In the genomic region with DNA sequence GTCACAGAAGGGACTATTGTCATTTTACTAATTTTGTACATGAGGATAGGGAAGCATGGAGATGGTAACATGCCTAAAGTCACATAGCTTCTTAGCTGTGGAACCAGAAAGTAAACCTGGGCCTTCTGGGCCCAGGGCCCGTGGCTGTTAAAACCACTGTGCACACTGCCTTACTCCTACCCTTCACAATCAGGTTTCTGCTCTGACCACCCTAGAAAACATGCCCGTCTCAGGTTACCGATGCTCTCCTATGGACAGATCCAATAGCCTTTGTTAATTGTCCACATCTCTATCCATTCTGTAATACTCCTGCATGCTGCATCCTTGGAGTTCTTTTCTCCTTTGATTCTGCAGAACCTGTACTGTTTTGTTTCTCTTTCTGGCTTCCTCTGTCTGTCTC, we compare ENCODE assay signal across 19 cellular contexts.
DNase-seq lines count a peak whose midpoint lies in the region; ATAC-seq and TF ChIP-seq lines count a peak whose summit lies in the region.
"Had no signal": no experiment of that assay in that cellular context is flagged by ENCODE, and none has a peak within 500 bp of the region (broad histone marks: within the 10 kb centered on the region; RNA-seq: fewer than 3 reads in every experiment).

No MANE protein-coding gene starts in this region.

- H3K79me2 ChIP-seq in fibroblast of lung (ENCODE audit: control insufficient read depth, insufficient read depth, low read length) = no peaks in the 10 kb centered on the region
- no peaks in the 10 kb centered on the region for H3K79me2 ChIP-seq in osteoblast (ENCODE audit: insufficient read depth, low read length)

- no peak overlapping the region for H4K5ac ChIP-seq in IMR-90 (ENCODE audit: low read depth, low read length)

- dilution Hi-C loops in IMR-90 (cut with HindIII; ENCODE audit: low sequenced_read_pairs, unreplicated experiment) = no loop called here

- no TSS peak for BruUV-seq in IMR-90 (replicated peaks; lab: Mats Ljungman, UMichigan)

- no peaks in the 10 kb centered on the region for H3K9me3 ChIP-seq in IMR-90 (ENCODE audit: control insufficient read depth, insufficient read depth, low read length)
- H3K9me3 ChIP-seq in fibroblast of lung (ENCODE audit: control insufficient read depth, insufficient read depth, low read depth, low read length) = no peaks in the 10 kb centered on the region
- H3K9me3 ChIP-seq in osteoblast (ENCODE audit: low read depth, low read length) = no peaks in the 10 kb centered on the region
- peaks cover 0 to 2% of the 10 kb centered on the region in 2 donors for H3K9me3 ChIP-seq in right atrium auricular region
- no peaks in the 10 kb centered on the region for H3K9me3 ChIP-seq in colonic mucosa
- H3K9me3 ChIP-seq: Caco-2 had no signal

- CTCF ChIA-PET in IMR-90 (lab: Yijun Ruan, JAX) = interaction anchor here (1.9 kb wide), 1 partner anchor 79 kb away, joined by 7 read pairs; a partner anchor contains a TSS

- H4K20me1 ChIP-seq in IMR-90 (ENCODE audit: insufficient read depth, low read length) (no peaks in the 10 kb centered on the region), fibroblast of lung (ENCODE audit: control insufficient read depth, extremely low read depth, insufficient read depth, low read length) (no peaks in the 10 kb centered on the region), osteoblast (ENCODE audit: insufficient read depth, low read length) (no peaks in the 10 kb centered on the region)

- H3K27me3 ChIP-seq in IMR-90 (ENCODE audit: control insufficient read depth, insufficient read depth, low read length) = no peaks in the 10 kb centered on the region
- H3K27me3 ChIP-seq in fibroblast of lung (ENCODE audit: control insufficient read depth, insufficient read depth, low read length) = no peaks in the 10 kb centered on the region
- H3K27me3 ChIP-seq in osteoblast (ENCODE audit: insufficient read depth, low read length) = no peaks in the 10 kb centered on the region
- H3K27me3 ChIP-seq in right atrium auricular region = no peaks in the 10 kb centered on the region
- H3K27me3 ChIP-seq in colonic mucosa = no peaks in the 10 kb centered on the region

- peak overlapping the region; percentile 84 for H2BK120ac ChIP-seq in IMR-90 (ENCODE audit: low read depth, low read length)

- H3K4me1 ChIP-seq in IMR-90 (ENCODE audit: control insufficient read depth, insufficient read depth, low read length) = peaks cover 5% of the 10 kb centered on the region
- H3K4me1 ChIP-seq in fibroblast of lung (ENCODE audit: control insufficient read depth, extremely low read depth, insufficient read depth, low read length) = peaks cover 17% of the 10 kb centered on the region
- peaks cover 21% of the 10 kb centered on the region for H3K4me1 ChIP-seq in osteoblast (ENCODE audit: insufficient read depth, low read length)
- no peaks in the 10 kb centered on the region for H3K4me1 ChIP-seq in right atrium auricular region
- H3K4me1 ChIP-seq in colonic mucosa = no peaks in the 10 kb centered on the region
- H3K4me1 ChIP-seq: Caco-2 had no signal

- no peak for TF ChIP-seq POLR2A in IMR-90 (IDR thresholded peaks at IDR 0.05; ENCODE audit: low read depth, low read length)

- POLR2A ChIA-PET in IMR-90 (lab: Charles Lee; ENCODE audit: unreplicated experiment) = no interaction called here

- in situ Hi-C loops in IMR-90 (cut with MboI; ENCODE audit: low sequenced_read_pairs) = no loop called here

- no peaks in the 10 kb centered on the region for H3K36me3 ChIP-seq in IMR-90 (ENCODE audit: control insufficient read depth, insufficient read depth, low read length)
- no peaks in the 10 kb centered on the region for H3K36me3 ChIP-seq in fibroblast of lung (ENCODE audit: control insufficient read depth, insufficient read depth, low read length)
- no peaks in the 10 kb centered on the region for H3K36me3 ChIP-seq in osteoblast (ENCODE audit: insufficient read depth, low read length)
- H3K36me3 ChIP-seq in right atrium auricular region = no peaks in the 10 kb centered on the region
- no peaks in the 10 kb centered on the region for H3K36me3 ChIP-seq in colonic mucosa

- no peak overlapping the region for H2BK5ac ChIP-seq in IMR-90 (ENCODE audit: low read depth, low read length, poor library complexity, severe bottlenecking)

- DNase-seq in ELF-1 (ENCODE audit: low read depth, low spot score) (peak; percentile 8), IMR-90 (no peak), fibroblast of lung (ENCODE audit: low read depth in 2 of 2) (no peak), osteoblast (ENCODE audit: insufficient read length, low spot score, missing footprints) (peak; percentile 30), right atrium auricular region (ENCODE audit: low spot score) (no peak), colonic mucosa (no peak), HuH-7.5 (ENCODE audit: low spot score) (no peak)
- DNase-seq: AML-193; Caco-2; CD4-positive, alpha-beta T cell; DMS153; DMS79; GF-D8; GOT3; H7; HFFc6 had no signal

- WGBS in IMR-90 (ENCODE audit: extremely low coverage in 2 of 2, insufficient read length in 1 of 2), 2 experiments = 100% methylated on average over 3 of the region's 3 CpGs; no CpG with 5 or more reads in 1 of the 2 experiments

- H3K27ac ChIP-seq in IMR-90 (ENCODE audit: insufficient read depth, low read length) (no peak overlapping the region), fibroblast of lung (ENCODE audit: insufficient read depth, low read length) (peak overlapping the region; percentile 40), osteoblast (ENCODE audit: low read depth, low read length) (no peak overlapping the region), right atrium auricular region (no peak overlapping the region), colonic mucosa (no peak overlapping the region)
- H3K27ac ChIP-seq: C4-2B had no signal

- H3K4me2 ChIP-seq in IMR-90 (ENCODE audit: low read depth, low read length) = no peak overlapping the region
- H3K4me2 ChIP-seq in fibroblast of lung (ENCODE audit: extremely low read depth, insufficient read depth, low read length) = no peak overlapping the region
- H3K4me2 ChIP-seq in osteoblast (ENCODE audit: insufficient read depth, low read length) = no peak overlapping the region

- intact Hi-C loops in IMR-90 (cut with micrococcal nuclease) (no loop called here), colonic mucosa (cut with DNase I) (no loop called here)

- H2BK20ac ChIP-seq in IMR-90 (ENCODE audit: low read depth, low read length) = peak overlapping the region; percentile 79

- H3K18ac ChIP-seq in IMR-90 (ENCODE audit: low read depth, low read length) = no peak overlapping the region

- H4K91ac ChIP-seq in IMR-90 (ENCODE audit: insufficient read depth, low read depth, low read length) = peak overlapping the region; percentile 70; the same call in 1 of the 2 replicates

- ATAC-seq in IMR-90 (ENCODE audit: low read depth) = no peak
- ATAC-seq: HCT116, HepG2 had no signal

- TF ChIP-seq RAD21 in IMR-90 (IDR thresholded peaks at IDR 0.05; ENCODE audit: low read length) = no peak

- no peaks in the 10 kb centered on the region for H3K9me1 ChIP-seq in IMR-90 (ENCODE audit: insufficient read depth, low read length)

- H3K4ac ChIP-seq in IMR-90 (ENCODE audit: low read depth, low read length) = peak overlapping the region; percentile 52

- no peak overlapping the region for H3K56ac ChIP-seq in IMR-90 (ENCODE audit: extremely low read depth, insufficient read depth, low read length)

- H4K8ac ChIP-seq in IMR-90 (ENCODE audit: low read depth in 2 of 2, low read length in 2 of 2) = 0 out of 4 replicates have a peak overlapping the region, but pooled peaks have one; percentile 44 to 57

- H3K9ac ChIP-seq in IMR-90 (ENCODE audit: low read depth, low read length) = no peak overlapping the region
- no peak overlapping the region for H3K9ac ChIP-seq in fibroblast of lung (ENCODE audit: insufficient read depth, low read length)
- H3K9ac ChIP-seq in colonic mucosa (ENCODE audit: low read depth in 2 of 2, low read length in 2 of 2) = no peak overlapping the region

- no peak overlapping the region for H2AFZ ChIP-seq in IMR-90 (replicated peaks; ENCODE audit: low read length, poor library complexity)
- H2AFZ ChIP-seq in fibroblast of lung (ENCODE audit: low read length) = no peak overlapping the region
- H2AFZ ChIP-seq in osteoblast (ENCODE audit: low read length) = no peak overlapping the region

- H3K23ac ChIP-seq in IMR-90 (ENCODE audit: low read depth, low read length) = peak overlapping the region; percentile 54; the same call in 1 of the 2 replicates

- no peak overlapping the region for H3K14ac ChIP-seq in IMR-90 (replicated peaks; ENCODE audit: low read depth, low read length)

- H2BK15ac ChIP-seq in IMR-90 (ENCODE audit: low read depth, low read length) = peak overlapping the region; percentile 23; the same call in 2 of the 3 replicates

- H3K4me3 ChIP-seq in IMR-90 (ENCODE audit: insufficient read depth, low read depth, low read length) = no peak overlapping the region
- no peak overlapping the region for H3K4me3 ChIP-seq in fibroblast of lung (replicated peaks in 1 of 4; ENCODE audit: control extremely low read depth in 1 of 4, insufficient read depth in 1 of 4, low read depth in 3 of 4, low read length in 4 of 4)
- no peak overlapping the region for H3K4me3 ChIP-seq in osteoblast (ENCODE audit: insufficient read depth, low read length)
- no peak overlapping the region for H3K4me3 ChIP-seq in right atrium auricular region
- no peak overlapping the region for H3K4me3 ChIP-seq in colonic mucosa

- no peak for TF ChIP-seq CTCF in IMR-90 (conservative IDR thresholded peaks at IDR 0.05; ENCODE audit: low read depth, low read length)
- TF ChIP-seq CTCF in fibroblast of lung (conservative IDR thresholded peaks at IDR 0.05 in 1 of 2, IDR thresholded peaks at IDR 0.05 in 1 of 2; ENCODE audit: low read depth in 1 of 2, low read length in 2 of 2) = no peak
- TF ChIP-seq CTCF in osteoblast (IDR thresholded peaks at IDR 0.05; ENCODE audit: extremely low read depth, low read depth, low read length) = no peak
- TF ChIP-seq CTCF in right atrium auricular region (IDR thresholded peaks at IDR 0.05) = no peak
- no peak for TF ChIP-seq CTCF in colonic mucosa (IDR thresholded peaks at IDR 0.05)

- H3K79me1 ChIP-seq in IMR-90 (ENCODE audit: low read depth in 1 of 2, low read length in 2 of 2) = no peaks in the 10 kb centered on the region

- H2AK5ac ChIP-seq in IMR-90 (ENCODE audit: low read depth, low read length) = peak overlapping the region; percentile 70; the same call in 1 of the 2 replicates

- no peak overlapping the region for H2AK9ac ChIP-seq in IMR-90 (replicated peaks; ENCODE audit: low read depth, low read length, poor library complexity)

TF ChIP-seq in IMR-90, 13 proteins besides CTCF, POLR2A, EP300 and RAD21 (continues in another document):
- no peak for TF ChIP-seq MAFK (IDR thresholded peaks at IDR 0.05; ENCODE audit: low read depth, low read length)
- TF ChIP-seq, protein P1, sequence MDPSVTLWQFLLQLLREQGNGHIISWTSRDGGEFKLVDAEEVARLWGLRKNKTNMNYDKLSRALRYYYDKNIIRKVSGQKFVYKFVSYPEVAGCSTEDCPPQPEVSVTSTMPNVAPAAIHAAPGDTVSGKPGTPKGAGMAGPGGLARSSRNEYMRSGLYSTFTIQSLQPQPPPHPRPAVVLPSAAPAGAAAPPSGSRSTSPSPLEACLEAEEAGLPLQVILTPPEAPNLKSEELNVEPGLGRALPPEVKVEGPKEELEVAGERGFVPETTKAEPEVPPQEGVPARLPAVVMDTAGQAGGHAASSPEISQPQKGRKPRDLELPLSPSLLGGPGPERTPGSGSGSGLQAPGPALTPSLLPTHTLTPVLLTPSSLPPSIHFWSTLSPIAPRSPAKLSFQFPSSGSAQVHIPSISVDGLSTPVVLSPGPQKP (IDR thresholded peaks at IDR 0.05; ENCODE audit: borderline replicate concordance, low read depth, low read length) = no peak

Comparison
In these comparisons a context has a peak if more than half of its experiments do, and no peak if none do; other contexts are left out.
1. DNase-seq: peak in ELF-1 (single experiment) and osteoblast (single experiment); none in IMR-90 (single experiment), fibroblast of lung (0 of 2), right atrium auricular region (single experiment), colonic mucosa (single experiment) and HuH-7.5 (single experiment).